Comparison of ENCODE assay signal across 1 cellular context in genomic region chr14:50943943-50944646, GRCh38.
A peak's percentile ranks its signal among the peaks of the same experiment; 100 is the strongest.
TF ChIP-seq lines count a peak whose summit lies in the region.

TSS of gene PYGL (minus strand) at chr14:50944483. CDS start at chr14:50944403, 80 bp downstream.

TF ChIP-seq in H1, 55 proteins besides CTCF, POLR2A, EP300 and RAD21 (continued from another document):
- TF ChIP-seq, protein P1, sequence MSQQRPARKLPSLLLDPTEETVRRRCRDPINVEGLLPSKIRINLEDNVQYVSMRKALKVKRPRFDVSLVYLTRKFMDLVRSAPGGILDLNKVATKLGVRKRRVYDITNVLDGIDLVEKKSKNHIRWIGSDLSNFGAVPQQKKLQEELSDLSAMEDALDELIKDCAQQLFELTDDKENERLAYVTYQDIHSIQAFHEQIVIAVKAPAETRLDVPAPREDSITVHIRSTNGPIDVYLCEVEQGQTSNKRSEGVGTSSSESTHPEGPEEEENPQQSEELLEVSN (IDR thresholded peaks at IDR 0.05): peak; percentile 82
- TF ChIP-seq RNF2 (IDR thresholded peaks at IDR 0.05; ENCODE audit: borderline replicate concordance, low read depth, low read length, missing control alignments, poor library complexity, severe bottlenecking): no peak
- no peak; the same call in 1 of the 2 replicates for TF ChIP-seq TBP (IDR thresholded peaks at IDR 0.05; ENCODE audit: low read depth, low read length)
- no peak for TF ChIP-seq SRF (IDR thresholded peaks at IDR 0.05; ENCODE audit: low read depth, low read length)
- peak; percentile 67 for TF ChIP-seq TAF1 (IDR thresholded peaks at IDR 0.05; ENCODE audit: low read depth, low read length)
- no peak for TF ChIP-seq POLR2AphosphoS5 (IDR thresholded peaks at IDR 0.05; ENCODE audit: low read depth, low read length)
- no peak for TF ChIP-seq CHD7 (IDR thresholded peaks at IDR 0.05; ENCODE audit: insufficient replicate concordance, low read length)
- TF ChIP-seq KDM5A (IDR thresholded peaks at IDR 0.05; ENCODE audit: low read length): no peak
- TF ChIP-seq GABPA (IDR thresholded peaks at IDR 0.05; ENCODE audit: borderline replicate concordance, insufficient read depth, low read length): 0 out of 2 replicates have a peak, but pooled peaks have one; percentile 20
- no peak for TF ChIP-seq SP2 (IDR thresholded peaks at IDR 0.05; ENCODE audit: low read length)
- no peak for TF ChIP-seq USF2 (IDR thresholded peaks at IDR 0.05; ENCODE audit: low read length)
- no peak for TF ChIP-seq ATF2 (IDR thresholded peaks at IDR 0.05; ENCODE audit: low read length)
- no peak for TF ChIP-seq CHD2 (IDR thresholded peaks at IDR 0.05; ENCODE audit: low read length)
- no peak for TF ChIP-seq HDAC6 (IDR thresholded peaks at IDR 0.05; ENCODE audit: low read depth, low read length)
- peak; percentile 21 for TF ChIP-seq TAF7 (optimal IDR thresholded peaks at IDR 0.05; ENCODE audit: borderline replicate concordance, low read depth, low read length)
- peak; percentile 54 for TF ChIP-seq EZH2 (IDR thresholded peaks at IDR 0.05; ENCODE audit: low read depth, low read length, severe bottlenecking)
- no peak for TF ChIP-seq SUZ12 (IDR thresholded peaks at IDR 0.05; ENCODE audit: low read length)
- TF ChIP-seq SP4 (IDR thresholded peaks at IDR 0.05; ENCODE audit: low read length): 0 out of 2 replicates have a peak, but pooled peaks have one; percentile 25
- TF ChIP-seq EGR1 (IDR thresholded peaks at IDR 0.05; ENCODE audit: borderline replicate concordance, low read depth, low read length): no peak
- no peak for TF ChIP-seq SIRT6 (IDR thresholded peaks at IDR 0.05; ENCODE audit: low read length)
- no peak for TF ChIP-seq FOSL1 (IDR thresholded peaks at IDR 0.05; ENCODE audit: insufficient read depth, low read depth, low read length)
- 0 out of 2 replicates have a peak, but pooled peaks have one; percentile 30 for TF ChIP-seq CREB1 (IDR thresholded peaks at IDR 0.05)
- TF ChIP-seq YY1 (IDR thresholded peaks at IDR 0.05; ENCODE audit: low read depth, low read length): no peak
- TF ChIP-seq RFX5 (IDR thresholded peaks at IDR 0.05; ENCODE audit: borderline replicate concordance, low read depth, low read length): no peak
- TF ChIP-seq RBBP5 (IDR thresholded peaks at IDR 0.05; ENCODE audit: borderline replicate concordance, low read depth, low read length): no peak
- peak; percentile 55 for TF ChIP-seq NRF1 (IDR thresholded peaks at IDR 0.05; ENCODE audit: low read depth, low read length)
- 0 out of 4 replicates have a peak, but pooled peaks of 1 of the 2 experiments have one; percentile 26 for TF ChIP-seq HDAC2 (IDR thresholded peaks at IDR 0.05; ENCODE audit: borderline replicate concordance in 1 of 2, low read depth in 2 of 2, low read length in 2 of 2)
- no peak for TF ChIP-seq ZNF274 (IDR thresholded peaks at IDR 0.05; ENCODE audit: borderline replicate concordance, extremely low read depth, low read length)
- TF ChIP-seq CEBPB (IDR thresholded peaks at IDR 0.05; ENCODE audit: low read depth, low read length): no peak
- no peak for TF ChIP-seq JUN (IDR thresholded peaks at IDR 0.05; ENCODE audit: low read depth, low read length)
- no peak for TF ChIP-seq NANOG (IDR thresholded peaks at IDR 0.05; ENCODE audit: insufficient read depth, low read depth, low read length, poor library complexity, severe bottlenecking)
- TF ChIP-seq SIN3A (conservative IDR thresholded peaks at IDR 0.05 in 1 of 2, IDR thresholded peaks at IDR 0.05 in 1 of 2; ENCODE audit: low read depth in 1 of 2, low read length in 2 of 2): 0 out of 4 replicates have a peak, but pooled peaks of 1 of the 2 experiments have one; percentile 52
- TF ChIP-seq CHD1 (IDR thresholded peaks at IDR 0.05; ENCODE audit: low read depth, low read length): no peak
- TF ChIP-seq GTF2F1 (IDR thresholded peaks at IDR 0.05; ENCODE audit: borderline replicate concordance, low read depth, low read length): no peak
- no peak for TF ChIP-seq JUND (IDR thresholded peaks at IDR 0.05; ENCODE audit: low read length)
- TF ChIP-seq MAX (IDR thresholded peaks at IDR 0.05): peak; percentile 82
- no peak for TF ChIP-seq SIX5 (IDR thresholded peaks at IDR 0.05; ENCODE audit: low read depth, low read length)
- TF ChIP-seq RXRA (IDR thresholded peaks at IDR 0.05; ENCODE audit: insufficient read depth, low read depth, low read length): no peak
- peak; percentile 95 for TF ChIP-seq ASH2L (IDR thresholded peaks at IDR 0.05; ENCODE audit: low read length)
- TF ChIP-seq PHF8 (conservative IDR thresholded peaks at IDR 0.05; ENCODE audit: low read depth, low read length): no peak; the same call in 1 of the 2 replicates
- TF ChIP-seq BRCA1 (IDR thresholded peaks at IDR 0.05; ENCODE audit: low read depth, low read length): no peak
- no peak for TF ChIP-seq POU5F1 (IDR thresholded peaks at IDR 0.05; ENCODE audit: low read depth, low read length)
